8 cellular contexts compared by ENCODE assay signal in the genomic region with DNA sequence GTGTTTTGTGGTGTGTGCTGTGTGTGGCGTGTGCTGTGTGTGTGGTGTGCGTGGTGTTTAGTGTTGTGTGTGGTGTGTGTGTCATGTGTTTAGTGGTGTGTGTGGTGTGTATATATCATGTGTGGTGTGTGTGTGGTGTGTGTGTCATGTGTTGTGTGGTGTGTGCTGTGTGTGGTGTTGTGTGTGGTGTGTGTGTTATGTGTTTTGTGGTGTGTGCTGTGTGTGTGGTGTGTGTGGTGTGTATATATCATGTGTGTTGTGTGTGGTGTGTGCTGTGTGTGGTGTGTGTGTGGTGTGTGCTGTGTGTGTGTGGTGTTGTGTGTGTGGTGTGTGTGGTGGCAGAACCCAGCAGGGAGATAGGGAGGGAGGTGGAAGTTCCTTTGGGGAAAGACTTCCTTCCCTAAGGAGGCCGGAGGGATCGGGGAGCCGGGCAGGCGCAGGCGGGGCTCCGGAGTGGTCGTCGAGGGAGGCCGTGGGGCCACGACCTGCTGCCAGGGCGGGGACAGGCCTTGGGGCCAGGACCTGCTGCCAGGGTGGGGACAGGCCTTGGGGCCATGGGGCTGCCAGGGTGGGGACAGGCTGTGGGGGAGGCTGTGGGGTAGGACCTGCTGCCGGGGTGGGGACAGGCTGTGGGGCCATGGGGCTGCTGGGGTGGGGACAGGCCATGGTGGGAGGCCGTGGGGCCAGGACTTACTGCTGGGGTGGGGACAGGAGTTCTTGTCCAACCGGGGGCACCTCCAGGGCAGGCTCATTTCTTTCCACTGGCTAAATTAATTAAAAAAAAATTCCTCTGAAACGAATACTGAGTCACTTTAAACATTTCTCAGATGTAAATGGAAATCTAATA. TPM values are rescaled to one million over a fixed set of nuclear protein-coding genes. Genes with fewer than 3 reads are reported as not detected.
DNase-seq lines count a peak whose midpoint lies in the region; ATAC-seq and TF ChIP-seq lines count a peak whose summit lies in the region.

No MANE protein-coding gene starts in this region.

- peaks cover 7% of the 10 kb centered on the region for H3K36me3 Mint-ChIP-seq in GM23338 (ENCODE audit: low read depth)
- peaks cover 22 to 26% of the 10 kb centered on the region in 2 donors for H3K36me3 Mint-ChIP-seq in stimulated activated naive B cell treated with anti-CD40 and anti-IgM and Interleukin-4, amounts not matched to agents 10 μg/mL and 1 μg/mL and 100 μg/mL, for 72 hours

- H3K27me3 ChIP-seq in GM23338 (ENCODE audit: insufficient read depth) (peaks cover 24% of the 10 kb centered on the region), right cardiac atrium (ENCODE audit: control insufficient read depth, insufficient read depth) (no peaks in the 10 kb centered on the region)

- no peaks in the 10 kb centered on the region for H3K36me3 ChIP-seq in GM23338 (ENCODE audit: insufficient read depth)

- no peaks in the 10 kb centered on the region for H3K9me2 ChIP-seq in GM23338 (ENCODE audit: insufficient read depth)

- H3K79me2 ChIP-seq in GM23338 (replicated peaks; ENCODE audit: insufficient read depth): no peaks in the 10 kb centered on the region

- H3F3A ChIP-seq in GM23338 (replicated peaks; ENCODE audit: low read depth): peaks cover 10% of the 10 kb centered on the region; the same call in 1 of the 2 replicates

- ATAC-seq in GM23338: peak; percentile 16
- no peak for ATAC-seq in right cardiac atrium
- peak; percentile 61 to 64 for ATAC-seq in stimulated activated naive B cell treated with anti-CD40 and anti-IgM and Interleukin-4, amounts not matched to agents 10 μg/mL and 1 μg/mL and 100 μg/mL, for 72 hours (replicated peaks)

- no peak overlapping the region for H3K4me2 ChIP-seq in GM23338

- peaks cover 5% of the 10 kb centered on the region; the same call in 2 of the 3 replicates for H3K4me1 Mint-ChIP-seq in GM23338
- peaks cover 22 to 40% of the 10 kb centered on the region in 2 donors for H3K4me1 Mint-ChIP-seq in stimulated activated naive B cell treated with anti-CD40 and anti-IgM and Interleukin-4, amounts not matched to agents 10 μg/mL and 1 μg/mL and 100 μg/mL, for 72 hours

- H3K4me1 ChIP-seq in GM23338 (ENCODE audit: insufficient read depth) (no peaks in the 10 kb centered on the region), right cardiac atrium (ENCODE audit: control insufficient read depth, insufficient read depth, low read length) (peaks cover 3% of the 10 kb centered on the region)

- no peak overlapping the region for H3K4me3 Mint-ChIP-seq in GM23338
- H3K4me3 Mint-ChIP-seq in stimulated activated naive B cell treated with anti-CD40 and anti-IgM and Interleukin-4, amounts not matched to agents 10 μg/mL and 1 μg/mL and 100 μg/mL, for 72 hours: peak overlapping the region; percentile 46 to 68

- no peak overlapping the region for H2AFZ ChIP-seq in GM23338

- H3K4me3 ChIP-seq in GM23338 (no peak overlapping the region), right cardiac atrium (ENCODE audit: low read length) (no peak overlapping the region)

- no peaks in the 10 kb centered on the region for H3K9me3 ChIP-seq in right cardiac atrium (ENCODE audit: control insufficient read depth, low read length)

- H3K9me3 Mint-ChIP-seq in GM23338: peaks cover 8% of the 10 kb centered on the region
- H3K9me3 Mint-ChIP-seq in stimulated activated naive B cell treated with anti-CD40 and anti-IgM and Interleukin-4, amounts not matched to agents 10 μg/mL and 1 μg/mL and 100 μg/mL, for 72 hours: peaks cover 13 to 15% of the 10 kb centered on the region in 2 donors

- DNase-seq in GM23338 (ENCODE audit: low spot score): peak; percentile 67
- DNase-seq in activated CD8-positive, alpha-beta memory T cell treated with anti-CD3 and anti-CD28 coated beads for 24 hours: peak; percentile 85
- DNase-seq in right cardiac atrium: peak in 2 of 3 donors; percentile 28 to 51
- peak; percentile 79 for DNase-seq in stimulated activated naive B cell treated with anti-CD40 and anti-IgM and Interleukin-4, amounts not matched to agents 10 μg/mL and 1 μg/mL and 100 μg/mL, for 72 hours
- no peak for DNase-seq in NCI-H1694 (lab: John Stamatoyannopoulos, UW)
- DNase-seq in SKM-1 (lab: John Stamatoyannopoulos, UW; ENCODE audit: unreplicated experiment): no peak
- no peak for DNase-seq in DMS79 treated with DMSO at 0.1 percent for 48 hours (lab: John Stamatoyannopoulos, UW)
- DNase-seq in DMS 273 (lab: John Stamatoyannopoulos, UW; ENCODE audit: unreplicated experiment): no peak

- no peaks in the 10 kb centered on the region for H4K20me1 ChIP-seq in GM23338 (replicated peaks; ENCODE audit: insufficient read depth)

- H3K27ac Mint-ChIP-seq in GM23338: no peak overlapping the region; the same call in 1 of the 2 replicates
- peak overlapping the region; percentile 93 for H3K27ac Mint-ChIP-seq in stimulated activated naive B cell treated with anti-CD40 and anti-IgM and Interleukin-4, amounts not matched to agents 10 μg/mL and 1 μg/mL and 100 μg/mL, for 72 hours

- no peak for TF ChIP-seq CTCF in GM23338 (conservative IDR thresholded peaks at IDR 0.05; ENCODE audit: low read depth in 2 of 2)

- no peak overlapping the region for H3K27ac ChIP-seq in GM23338 (ENCODE audit: low read depth)
- H3K27ac ChIP-seq in right cardiac atrium (ENCODE audit: low read length): no peak overlapping the region

- WGBS in right cardiac atrium: 32% methylated on average over 17 of the region's 17 CpGs

- intact Hi-C loops in right cardiac atrium (cut with DNase I): no loop called here

- H3K27me3 Mint-ChIP-seq in GM23338 (ENCODE audit: insufficient read depth, low read depth, poor library complexity): peaks cover 7% of the 10 kb centered on the region
- H3K27me3 Mint-ChIP-seq in stimulated activated naive B cell treated with anti-CD40 and anti-IgM and Interleukin-4, amounts not matched to agents 10 μg/mL and 1 μg/mL and 100 μg/mL, for 72 hours: peaks cover 0 to 4% of the 10 kb centered on the region in 2 donors

TF ChIP-seq in GM23338, 12 proteins besides CTCF, POLR2A, EP300 and RAD21 (continues in another document):
- TF ChIP-seq, protein P1, sequence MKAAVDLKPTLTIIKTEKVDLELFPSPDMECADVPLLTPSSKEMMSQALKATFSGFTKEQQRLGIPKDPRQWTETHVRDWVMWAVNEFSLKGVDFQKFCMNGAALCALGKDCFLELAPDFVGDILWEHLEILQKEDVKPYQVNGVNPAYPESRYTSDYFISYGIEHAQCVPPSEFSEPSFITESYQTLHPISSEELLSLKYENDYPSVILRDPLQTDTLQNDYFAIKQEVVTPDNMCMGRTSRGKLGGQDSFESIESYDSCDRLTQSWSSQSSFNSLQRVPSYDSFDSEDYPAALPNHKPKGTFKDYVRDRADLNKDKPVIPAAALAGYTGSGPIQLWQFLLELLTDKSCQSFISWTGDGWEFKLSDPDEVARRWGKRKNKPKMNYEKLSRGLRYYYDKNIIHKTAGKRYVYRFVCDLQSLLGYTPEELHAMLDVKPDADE (IDR thresholded peaks at IDR 0.05): no peak
- TF ChIP-seq CREB1 (CRISPR knock-in tag; IDR thresholded peaks at IDR 0.05; ENCODE audit: low read depth): no peak
- no peak for TF ChIP-seq ZNF114 (CRISPR knock-in tag; IDR thresholded peaks at IDR 0.05)
- no peak for TF ChIP-seq ZNF331 (CRISPR knock-in tag; IDR thresholded peaks at IDR 0.05; ENCODE audit: low read depth)

RNA-seq across cellular contexts. Expression of a gene that starts 15.2 kb away (rescaled TPM):
- 30.6 and 37.3 TPM in 2 replicates for total RNA-seq in GM23338 (2014; rRNA removed; shearing (Covaris generic))
- polyA plus RNA-seq in GM23338 (2016; fragmentation: Nextera tagmentation; extraction: Ambion mirVana) (17.7 and 18.8 TPM in 2 replicates), right cardiac atrium (39.0 TPM)
- 10 to 100 TPM; 39.9 to 55.8 (median 49.9) TPM for total RNA-seq in right cardiac atrium

RNA-seq across cellular contexts. Expression of a gene that starts 36.8 kb away (rescaled TPM):
- total RNA-seq in GM23338 (2014; rRNA removed; shearing (Covaris generic)): 0.31 TPM in 1 of 2 replicates, not detected in the other
- polyA plus RNA-seq in GM23338 (2016; fragmentation: Nextera tagmentation; extraction: Ambion mirVana) (not detected in 2 replicates), right cardiac atrium (not detected)
- under 1 TPM in 1 of 4 donors, not detected in 3; 0.06 TPM for total RNA-seq in right cardiac atrium

RNA-seq across cellular contexts. Expression of a gene that starts 57.3 kb away (rescaled TPM):
- total RNA-seq in GM23338 (2014; rRNA removed; shearing (Covaris generic)): 34.4 and 35.7 TPM in 2 replicates
- polyA plus RNA-seq in GM23338 (2016; fragmentation: Nextera tagmentation; extraction: Ambion mirVana): 47.7 and 49.4 TPM in 2 replicates
- total RNA-seq in right cardiac atrium: 10 to 100 TPM; 22.1 to 40.0 (median 26.8) TPM
- 21.8 TPM for polyA plus RNA-seq in right cardiac atrium

RNA-seq across cellular contexts. Expression of a gene that starts 57.5 kb away (rescaled TPM):
- total RNA-seq in GM23338 (2014; rRNA removed; shearing (Covaris generic)): 23.3 and 26.9 TPM in 2 replicates
- polyA plus RNA-seq in GM23338 (2016; fragmentation: Nextera tagmentation; extraction: Ambion mirVana) (18.7 and 21.8 TPM in 2 replicates), right cardiac atrium (13.0 TPM)
- 10 to 100 TPM; 13.2 to 19.7 (median 17.4) TPM for total RNA-seq in right cardiac atrium

Comparison
In these comparisons a context has a peak if more than half of its experiments do, and no peak if none do; other contexts are left out.
1. ATAC-seq: peak in GM23338 (single experiment) and stimulated activated naive B cell treated with anti-CD40 and anti-IgM and Interleukin-4, amounts not matched to agents 10 μg/mL and 1 μg/mL and 100 μg/mL, for 72 hours (2 of 2); none in right cardiac atrium (0 of 2).
2. DNase-seq: peak in GM23338 (single experiment), activated CD8-positive, alpha-beta memory T cell treated with anti-CD3 and anti-CD28 coated beads for 24 hours (single experiment), right cardiac atrium (2 of 3) and stimulated activated naive B cell treated with anti-CD40 and anti-IgM and Interleukin-4, amounts not matched to agents 10 μg/mL and 1 μg/mL and 100 μg/mL, for 72 hours (single experiment); none in NCI-H1694 (single experiment), SKM-1 (single experiment), DMS79 treated with DMSO at 0.1 percent for 48 hours (single experiment) and DMS 273 (single experiment).